ENCODE assay signal across 10 cellular contexts in genomic region chr12:81668475-81668874, GRCh38.
DNase-seq lines count a peak whose midpoint lies in the region; ATAC-seq and TF ChIP-seq lines count a peak whose summit lies in the region.
"Had no signal": no experiment of that assay in that cellular context is flagged by ENCODE, and none has a peak within 500 bp of the region (broad histone marks: within the 10 kb centered on the region; RNA-seq: fewer than 3 reads in every experiment).

No MANE protein-coding gene starts in this region.

- no peak overlapping the region for H3K9ac ChIP-seq in smooth muscle cell (ENCODE audit: low read depth)

- no peak overlapping the region for H3K4me2 ChIP-seq in smooth muscle cell

- no peak for TF ChIP-seq CTCF in smooth muscle cell (IDR thresholded peaks at IDR 0.05; ENCODE audit: borderline replicate concordance, insufficient read depth, poor library complexity, severe bottlenecking)

- 5% methylated on average over 1 of the region's 1 CpG for WGBS in smooth muscle cell (ENCODE audit: low lambda C conversion rate)

- H3K36me3 ChIP-seq in smooth muscle cell (ENCODE audit: low read depth), result no peaks in the 10 kb centered on the region
- H3K36me3 ChIP-seq: heart left ventricle had no signal

- no peak overlapping the region for H2AFZ ChIP-seq in smooth muscle cell (ENCODE audit: low read depth)

- H3K79me2 ChIP-seq in smooth muscle cell (ENCODE audit: low read depth), result no peaks in the 10 kb centered on the region

- no peak overlapping the region for H3K4me3 ChIP-seq in smooth muscle cell
- H3K4me3 ChIP-seq: heart left ventricle had no signal

- no peaks in the 10 kb centered on the region for H3F3A ChIP-seq in smooth muscle cell (ENCODE audit: low read depth)

- no peaks in the 10 kb centered on the region for H3K9me3 ChIP-seq in smooth muscle cell (replicated peaks; ENCODE audit: low read depth)
- H3K9me3 ChIP-seq: heart left ventricle had no signal

- H3K27ac ChIP-seq in smooth muscle cell (ENCODE audit: low read depth), result no peak overlapping the region
- H3K27ac ChIP-seq: heart left ventricle had no signal

- no peak for DNase-seq in activated CD4-positive, CD25-positive, alpha-beta regulatory T cell treated with anti-CD3 and anti-CD28 coated beads, Interleukin-2, amount 50 U/mL, for 72 hours
- DNase-seq in OCI-M1 (lab: John Stamatoyannopoulos, UW) (peak; percentile 68), islet precursor cell (peak; percentile 86), UCSD-AML1 (lab: John Stamatoyannopoulos, UW; ENCODE audit: unreplicated experiment) (no peak), smooth muscle cell (lab: John Stamatoyannopoulos, UW; ENCODE audit: unreplicated experiment) (no peak), DMS79 treated with DMSO at 0.1 percent for 48 hours (lab: John Stamatoyannopoulos, UW) (no peak)
- DNase-seq: heart left ventricle had no signal

- no peaks in the 10 kb centered on the region for H3K27me3 ChIP-seq in smooth muscle cell (ENCODE audit: low read depth)
- H3K27me3 ChIP-seq: heart left ventricle had no signal

- no peaks in the 10 kb centered on the region for H3K4me1 ChIP-seq in smooth muscle cell (ENCODE audit: low read depth)
- H3K4me1 ChIP-seq: heart left ventricle had no signal

- ATAC-seq in activated CD4-positive, CD25-positive, alpha-beta regulatory T cell treated with anti-CD3 and anti-CD28 coated beads, Interleukin-2, amount 50 U/mL, for 24 hours, result peak; percentile 65 to 85
- ATAC-seq in HG02885 (IDR thresholded peaks at IDR 0.05; ENCODE audit: poor library complexity, unreplicated experiment), result peak; percentile 87
- ATAC-seq: Panc1 had no signal

- no peaks in the 10 kb centered on the region for H4K20me1 ChIP-seq in smooth muscle cell (ENCODE audit: low read depth)

Comparison
In these comparisons a context has a peak if more than half of its experiments do, and no peak if none do; other contexts are left out.
1. DNase-seq: peak in OCI-M1 (single experiment) and islet precursor cell (single experiment); none in activated CD4-positive, CD25-positive, alpha-beta regulatory T cell treated with anti-CD3 and anti-CD28 coated beads, Interleukin-2, amount 50 U/mL, for 72 hours (single experiment), UCSD-AML1 (single experiment), smooth muscle cell (single experiment) and DMS79 treated with DMSO at 0.1 percent for 48 hours (single experiment).